ENCODE assay signal across 8 cellular contexts in genomic region chr14:20632831-20633771, GRCh38. TPM values are rescaled to one million over a fixed set of nuclear protein-coding genes. Genes with fewer than 3 reads are reported as not detected.
DNase-seq lines count a peak whose midpoint lies in the region; ATAC-seq and TF ChIP-seq lines count a peak whose summit lies in the region.

No MANE protein-coding gene starts in this region.

- H3K27me3 Mint-ChIP-seq in CD14-positive monocyte (ENCODE audit: low read depth in 3 of 3), result peaks cover 90 to 94% (median 91%) of the 10 kb centered on the region in 3 donors
- H3K27me3 Mint-ChIP-seq in activated naive CD4-positive, alpha-beta T cell treated with anti-CD3 and anti-CD28 coated beads for 36 hours (ENCODE audit: low read depth), result peaks cover 32% of the 10 kb centered on the region

- H3K4me1 Mint-ChIP-seq in CD14-positive monocyte, result peaks cover 37% of the 10 kb centered on the region
- H3K4me1 Mint-ChIP-seq in activated naive CD4-positive, alpha-beta T cell treated with anti-CD3 and anti-CD28 coated beads for 36 hours (ENCODE audit: low read depth), result peaks cover 32% of the 10 kb centered on the region

- DNase-seq in CD14-positive monocyte (ENCODE audit: low spot score), result no peak
- peak; percentile 67 for DNase-seq in HPDE6-E6E7 (ENCODE audit: extremely low spot score)
- DNase-seq in RPMI8226, result peak; percentile 81
- DNase-seq in activated naive CD4-positive, alpha-beta T cell treated with anti-CD3 and anti-CD28 coated beads for 36 hours, result peak; percentile 83
- no peak for DNase-seq in heart left ventricle
- peak; percentile 58 for DNase-seq in pons (ENCODE audit: low spot score)
- no peak for DNase-seq in NCI-H2029 (lab: John Stamatoyannopoulos, UW)

- H3K27ac ChIP-seq in heart left ventricle, result no peak overlapping the region

- no peaks in the 10 kb centered on the region for H3K9me3 ChIP-seq in heart left ventricle

- intact Hi-C loops in CD14-positive monocyte (cut with micrococcal nuclease) (loop anchor here in 1 of 2 donors (5.0 kb wide), 1 partner anchor 49 kb away; the partner anchor contains the start of gene RNASE4), heart left ventricle (cut with DNase I) (loop anchor here in 3 of 10 donors (5.0 kb wide), 1 partner anchor 49 kb away; the partner anchor contains the start of gene RNASE4 (in 3 of the 3))
- intact Hi-C loops in activated naive CD4-positive, alpha-beta T cell treated with anti-CD3 and anti-CD28 coated beads for 36 hours (cut with micrococcal nuclease), result loop anchor here (1.0 to 5.0 kb wide), 8 partner anchors 8 to 339 kb away; partner anchors contain the start of genes PIP4P1 and RNASE6

- peaks cover 0 to 68% (median 15%) of the 10 kb centered on the region in 9 donors for H3K27me3 ChIP-seq in heart left ventricle

- TF ChIP-seq POLR2A in heart left ventricle (IDR thresholded peaks at IDR 0.05), result no peak

- CTCF ChIA-PET in activated naive CD4-positive, alpha-beta T cell treated with anti-CD3 and anti-CD28 coated beads for 36 hours (lab: Charles Lee), result interaction anchor here (0.8 to 3.6 kb wide), 6 partner anchors 11 to 58 kb away, joined by 3 to 23 read pairs (median 6); no protein-coding TSS in a partner anchor

- WGBS in heart left ventricle, 4 donors, result 3 to 7% (median 4%) methylated on average over 40 to 46 of the region's 46 CpGs

- H3K9me3 Mint-ChIP-seq in CD14-positive monocyte, result peaks cover 8 to 46% (median 34%) of the 10 kb centered on the region in 7 donors
- H3K9me3 Mint-ChIP-seq in activated naive CD4-positive, alpha-beta T cell treated with anti-CD3 and anti-CD28 coated beads for 36 hours, result no peaks in the 10 kb centered on the region

- peak overlapping the region in 2 of 7 donors; percentile 27 to 28 for H3K27ac Mint-ChIP-seq in CD14-positive monocyte
- peak overlapping the region; percentile 89 for H3K27ac Mint-ChIP-seq in activated naive CD4-positive, alpha-beta T cell treated with anti-CD3 and anti-CD28 coated beads for 36 hours

- TF ChIP-seq CTCF in CD14-positive monocyte (IDR thresholded peaks at IDR 0.05) (no peak), heart left ventricle (IDR thresholded peaks at IDR 0.05) (no peak)

- ATAC-seq in GM19463 (IDR thresholded peaks at IDR 0.05; ENCODE audit: unreplicated experiment), result peak; percentile 76
- peak; percentile 26 to 83 (median 68) for ATAC-seq in heart left ventricle

- peaks cover 8 to 24% of the 10 kb centered on the region in 2 donors for H3K36me3 Mint-ChIP-seq in CD14-positive monocyte
- peaks cover 4% of the 10 kb centered on the region for H3K36me3 Mint-ChIP-seq in activated naive CD4-positive, alpha-beta T cell treated with anti-CD3 and anti-CD28 coated beads for 36 hours (ENCODE audit: low read depth)

- H3K36me3 ChIP-seq in heart left ventricle, result no peaks in the 10 kb centered on the region

- peak overlapping the region in 10 of 12 donors; percentile 1 to 48 (median 37) for H3K4me3 ChIP-seq in heart left ventricle

- peaks cover 0 to 34% (median 16%) of the 10 kb centered on the region in 12 donors for H3K4me1 ChIP-seq in heart left ventricle

- peak overlapping the region; percentile 78 to 88 for H3K4me3 Mint-ChIP-seq in CD14-positive monocyte
- peak overlapping the region; percentile 79 for H3K4me3 Mint-ChIP-seq in activated naive CD4-positive, alpha-beta T cell treated with anti-CD3 and anti-CD28 coated beads for 36 hours

RNA-seq across cellular contexts. Expression of gene OR6S1, which starts 8.4 kb away (rescaled TPM):
- polyA plus RNA-seq in CD14-positive monocyte (not detected), heart left ventricle (not detected)
- total RNA-seq in activated naive CD4-positive, alpha-beta T cell treated with anti-CD3 and anti-CD28 coated beads for 36 hours, result not detected
- total RNA-seq in heart left ventricle, result not detected

RNA-seq across cellular contexts. Expression of gene RNASE12, which starts 41.9 kb away (rescaled TPM):
- polyA plus RNA-seq in CD14-positive monocyte, result not detected
- total RNA-seq in activated naive CD4-positive, alpha-beta T cell treated with anti-CD3 and anti-CD28 coated beads for 36 hours, result not detected
- not detected for total RNA-seq in heart left ventricle
- polyA plus RNA-seq in heart left ventricle, result not detected

RNA-seq across cellular contexts. Expression of gene RNASE11, which starts 45.3 kb away (rescaled TPM):
- polyA plus RNA-seq in CD14-positive monocyte, result not detected
- total RNA-seq in activated naive CD4-positive, alpha-beta T cell treated with anti-CD3 and anti-CD28 coated beads for 36 hours, result not detected
- not detected for total RNA-seq in heart left ventricle
- not detected for polyA plus RNA-seq in heart left ventricle

RNA-seq across cellular contexts. Expression of gene RNASE4, which starts 51.3 kb away (rescaled TPM):
- 10 to 100 TPM; 49.1 to 85.8 TPM for polyA plus RNA-seq in CD14-positive monocyte
- under 1 TPM in 1 of 2 experiments, not detected in 1; 0.19 TPM for total RNA-seq in activated naive CD4-positive, alpha-beta T cell treated with anti-CD3 and anti-CD28 coated beads for 36 hours
- 10 to 100 TPM in 3 of 9 donors, 1 to 10 TPM in 6; 4.7 to 22.2 (median 8.1) TPM for total RNA-seq in heart left ventricle
- polyA plus RNA-seq in heart left ventricle, result 1 to 10 TPM; 9.8 TPM

RNA-seq across cellular contexts. Expression of gene ANG, which starts 55.5 kb away (rescaled TPM):
- 10 to 100 TPM; 31.4 to 55.7 TPM for polyA plus RNA-seq in CD14-positive monocyte
- total RNA-seq in activated naive CD4-positive, alpha-beta T cell treated with anti-CD3 and anti-CD28 coated beads for 36 hours, result under 1 TPM; 0.27 to 0.38 TPM
- total RNA-seq in heart left ventricle, result 1 to 10 TPM; 2.1 to 9.3 (median 4.0) TPM
- 1 to 10 TPM; 3.3 to 4.3 TPM for polyA plus RNA-seq in heart left ventricle

Comparison
In these comparisons a context has a peak if more than half of its experiments do, and no peak if none do; other contexts are left out.
1. DNase-seq: peak in HPDE6-E6E7 (single experiment), RPMI8226 (single experiment), activated naive CD4-positive, alpha-beta T cell treated with anti-CD3 and anti-CD28 coated beads for 36 hours (single experiment) and pons (single experiment); none in CD14-positive monocyte (single experiment), heart left ventricle (0 of 5) and NCI-H2029 (single experiment).